Comparison of ENCODE assay signal across 11 cellular contexts in genomic region chr20:62485062-62485700, GRCh38. TPM values are rescaled to one million over a fixed set of nuclear protein-coding genes. Genes with fewer than 3 reads are reported as not detected.
DNase-seq lines count a peak whose midpoint lies in the region; ATAC-seq and TF ChIP-seq lines count a peak whose summit lies in the region.
"Had no signal": no experiment of that assay in that cellular context is flagged by ENCODE, and none has a peak within 500 bp of the region (broad histone marks: within the 10 kb centered on the region; RNA-seq: fewer than 3 reads in every experiment).

No MANE protein-coding gene starts in this region.

- H3K79me2 ChIP-seq in mesendoderm (ENCODE audit: control insufficient read depth, insufficient read depth, low read length): no peaks in the 10 kb centered on the region

- H3K4me1 ChIP-seq in NT2/D1 (ENCODE audit: insufficient read depth, insufficient read length) (peaks cover 66% of the 10 kb centered on the region), mesendoderm (ENCODE audit: control insufficient read depth, low read depth, low read length) (peaks cover 21% of the 10 kb centered on the region)

- H4K8ac ChIP-seq in mesendoderm (ENCODE audit: low read depth, low read length): no peak overlapping the region

- H3K4me3 ChIP-seq in NT2/D1 (ENCODE audit: insufficient read length, low read depth) (no peak overlapping the region), fibroblast of pulmonary artery (replicated peaks; ENCODE audit: low read depth, low read length) (no peak overlapping the region), mesendoderm (ENCODE audit: low read length) (no peak overlapping the region)

- no CpG with 5 or more reads among the region's 21 CpGs for WGBS in mesendoderm (ENCODE audit: extremely low coverage, insufficient coverage, low lambda C conversion rate)

- no peaks in the 10 kb centered on the region for H3K9me3 ChIP-seq in NT2/D1 (ENCODE audit: insufficient read depth, low read length)

- peak overlapping the region; percentile 43 for H3K56ac ChIP-seq in mesendoderm (ENCODE audit: low read length)

- no peak for DNase-seq in NT2/D1 (ENCODE audit: low read depth, low spot score)
- DNase-seq in fibroblast of pulmonary artery (ENCODE audit: low read depth): peak; percentile 64
- peak; percentile 71 for DNase-seq in mesendoderm
- no peak for DNase-seq in stimulated activated naive CD4-positive, alpha-beta T cell (lab: John Stamatoyannopoulos, UW)
- no peak for DNase-seq in NOMO-1 treated with dmso at 0.1 percent for 144 hours (lab: John Stamatoyannopoulos, UW; ENCODE audit: unreplicated experiment)
- no peak for DNase-seq in NCI-H2171 treated with DMSO at 0.1 percent for 48 hours (lab: John Stamatoyannopoulos, UW)
- DNase-seq: NCI-H524 treated with DMSO at 0.1 percent for 48 hours; stimulated activated CD4-positive, alpha-beta T cell treated with anti-CD3 and anti-CD28 coated beads, Interleukin-1b, Interleukin-23, amount 100 ng/mL, for 48 hours; stimulated activated naive CD4-positive, alpha-beta T cell treated with Interleukin-2 at 50 U/mL for 16 hours had no signal

- no peaks in the 10 kb centered on the region for H3K36me3 ChIP-seq in NT2/D1 (ENCODE audit: insufficient read depth, insufficient read length, low read length)
- H3K36me3 ChIP-seq in mesendoderm (ENCODE audit: control insufficient read depth, insufficient read depth, low read length): no peaks in the 10 kb centered on the region

- H2BK15ac ChIP-seq in mesendoderm (replicated peaks; ENCODE audit: low read depth): no peak overlapping the region

- H3K27me3 ChIP-seq in NT2/D1 (ENCODE audit: insufficient read depth, insufficient read length) (peaks cover 52% of the 10 kb centered on the region), mesendoderm (ENCODE audit: insufficient read depth, low read length, poor library complexity) (peaks cover 4% of the 10 kb centered on the region)

- H3K18ac ChIP-seq in mesendoderm (ENCODE audit: low read length): no peak overlapping the region

- peak overlapping the region; percentile 53 for H3K9ac ChIP-seq in NT2/D1 (ENCODE audit: insufficient read length, low read depth)
- H3K9ac ChIP-seq in mesendoderm (ENCODE audit: low read length): no peak overlapping the region

- no peak overlapping the region for H2AK5ac ChIP-seq in mesendoderm (ENCODE audit: low read length)

- H3K4me2 ChIP-seq in mesendoderm (ENCODE audit: low read length): no peak overlapping the region

- no peaks in the 10 kb centered on the region for H3K79me1 ChIP-seq in mesendoderm (ENCODE audit: low read length)

- TF ChIP-seq CTCF in fibroblast of pulmonary artery (IDR thresholded peaks at IDR 0.05; ENCODE audit: low read length, missing control alignments): no peak

- no peak for ATAC-seq in HG03521 (IDR thresholded peaks at IDR 0.05; ENCODE audit: unreplicated experiment)
- ATAC-seq: activated CD4-positive, CD25-positive, alpha-beta regulatory T cell treated with anti-CD3 and anti-CD28 coated beads, Interleukin-2, amount 50 U/mL, for 24 hours had no signal

- peak overlapping the region; percentile 48 for H3K23ac ChIP-seq in mesendoderm (ENCODE audit: low read length)

- H2BK120ac ChIP-seq in mesendoderm (ENCODE audit: low read depth, low read length): no peak overlapping the region

- H4K5ac ChIP-seq in mesendoderm (ENCODE audit: low read length): no peak overlapping the region

- no peak overlapping the region for H3K27ac ChIP-seq in mesendoderm (ENCODE audit: low read depth, low read length)

- no peak overlapping the region for H2BK5ac ChIP-seq in mesendoderm (ENCODE audit: low read length)

- H3K4ac ChIP-seq in mesendoderm (ENCODE audit: low read depth, low read length): no peak overlapping the region

RNA-seq across cellular contexts. Expression of gene GATA5, which starts 9.4 kb away (rescaled TPM):
- 0.07 TPM for polyA plus RNA-seq in mesendoderm (2013, experiment 1 of 2)
- polyA plus RNA-seq in mesendoderm (2013, experiment 2 of 2): 0.10 TPM

RNA-seq across cellular contexts. Expression of gene RBBP8NL, which starts 57.8 kb away (rescaled TPM):
- polyA plus RNA-seq in mesendoderm (2013, experiment 1 of 2): 0.31 TPM
- polyA plus RNA-seq in mesendoderm (2013, experiment 2 of 2): 0.36 TPM

Comparison
In these comparisons a context has a peak if more than half of its experiments do, and no peak if none do; other contexts are left out.
1. DNase-seq: peak in fibroblast of pulmonary artery (single experiment) and mesendoderm (single experiment); none in NT2/D1 (single experiment), stimulated activated naive CD4-positive, alpha-beta T cell (0 of 6), NOMO-1 treated with dmso at 0.1 percent for 144 hours (single experiment) and NCI-H2171 treated with DMSO at 0.1 percent for 48 hours (single experiment).